Comparison of ENCODE assay signal across 8 cellular contexts in genomic region chr4:7828011-7828720, GRCh38.
DNase-seq lines count a peak whose midpoint lies in the region; ATAC-seq, FAIRE-seq and TF ChIP-seq lines count a peak whose summit lies in the region.

No MANE protein-coding gene starts in this region.

- H4K20me1 ChIP-seq in endothelial cell of umbilical vein (replicated peaks; ENCODE audit: control insufficient read depth, extremely low read depth, insufficient read depth, low read length) = no peaks in the 10 kb centered on the region

- H3K4me1 ChIP-seq in CD8-positive, alpha-beta T cell (ENCODE audit: insufficient read depth, low read length) = peaks cover 31% of the 10 kb centered on the region
- H3K4me1 ChIP-seq in endothelial cell of umbilical vein (ENCODE audit: control insufficient read depth, extremely low read depth, insufficient read depth, low read length) = peaks cover 74% of the 10 kb centered on the region

- H2AFZ ChIP-seq in endothelial cell of umbilical vein (ENCODE audit: low read depth, low read length) = no peak overlapping the region

- peak; percentile 78 for FAIRE-seq in endothelial cell of umbilical vein (lab: Jason Lieb, UNC)

- no peak overlapping the region for H3K4me2 ChIP-seq in endothelial cell of umbilical vein (ENCODE audit: insufficient read depth, low read length)

- peak overlapping the region; percentile 94 for H3K27ac Mint-ChIP-seq in CD8-positive, alpha-beta T cell
- peak overlapping the region; percentile 95 to 97 (median 96) for H3K27ac Mint-ChIP-seq in nephron

- TF ChIP-seq POLR2A in endothelial cell of umbilical vein (IDR thresholded peaks at IDR 0.05; ENCODE audit: low read depth, low read length) = no peak

- H3K79me2 ChIP-seq in endothelial cell of umbilical vein (ENCODE audit: control insufficient read depth, insufficient read depth, low read length) = peaks cover 69% of the 10 kb centered on the region

- CTCF ChIA-PET in CD8-positive, alpha-beta T cell (lab: Charles Lee) = interaction anchor here (1.0 to 1.5 kb wide), 6 partner anchors 9 to 160 kb away, joined by 3 to 12 read pairs (median 3); no protein-coding TSS in a partner anchor
- CTCF ChIA-PET in endothelial cell of umbilical vein (lab: Charles Lee) = interaction anchor here (0.8 to 2.6 kb wide), 11 partner anchors 9 to 43 kb away, joined by 3 to 18 read pairs (median 5); no protein-coding TSS in a partner anchor

- H3K27me3 ChIP-seq in CD8-positive, alpha-beta T cell (ENCODE audit: insufficient read depth, low read length) = no peaks in the 10 kb centered on the region
- H3K27me3 ChIP-seq in endothelial cell of umbilical vein (ENCODE audit: control insufficient read depth in 2 of 2, insufficient read depth in 2 of 2, low read length in 2 of 2) = no peaks in the 10 kb centered on the region

- H3K27ac ChIP-seq in CD8-positive, alpha-beta T cell (ENCODE audit: low read depth, low read length) = peak overlapping the region; percentile 21
- H3K27ac ChIP-seq in endothelial cell of umbilical vein (ENCODE audit: insufficient read depth, low read depth, low read length) (peak overlapping the region; percentile 88), temporal lobe (ENCODE audit: low read depth, low read length) (peak overlapping the region; percentile 77)

- H3K9me1 ChIP-seq in endothelial cell of umbilical vein (replicated peaks; ENCODE audit: control insufficient read depth, extremely low read depth, insufficient read depth, low read length) = no peaks in the 10 kb centered on the region

- no peaks in the 10 kb centered on the region for H3K9me3 ChIP-seq in CD8-positive, alpha-beta T cell (ENCODE audit: low read length)
- no peaks in the 10 kb centered on the region for H3K9me3 ChIP-seq in endothelial cell of umbilical vein (replicated peaks; ENCODE audit: control insufficient read depth, insufficient read depth, low read length)

- intact Hi-C loops in CD8-positive, alpha-beta T cell (cut with DNase I, micrococcal nuclease) = no loop called here
- intact Hi-C loops in endothelial cell of umbilical vein (cut with micrococcal nuclease) = loop anchor here (1.0 kb wide), 3 partner anchors 16 to 47 kb away; no protein-coding TSS in a partner anchor

- POLR2A ChIA-PET in CD8-positive, alpha-beta T cell (lab: Charles Lee) = interaction anchor here (1.0 to 1.2 kb wide), 2 partner anchors 10 to 16 kb away, joined by 3 to 4 read pairs; no protein-coding TSS in a partner anchor
- POLR2A ChIA-PET in endothelial cell of umbilical vein (lab: Charles Lee) = interaction anchor here (0.6 to 1.3 kb wide), 4 partner anchors 14 to 110 kb away, joined by 3 to 7 read pairs (median 4); no protein-coding TSS in a partner anchor

- H3K9ac ChIP-seq in endothelial cell of umbilical vein (replicated peaks; ENCODE audit: extremely low read depth, insufficient read depth, low read length) = peak overlapping the region; percentile 78

- H3K4me3 Mint-ChIP-seq in CD8-positive, alpha-beta T cell = peak overlapping the region; percentile 56
- H3K4me3 Mint-ChIP-seq in nephron = peak overlapping the region in 2 of 3 experiments; percentile 17 to 31

- peak; percentile 82 for ATAC-seq in CD8-positive, alpha-beta T cell
- ATAC-seq in GM19023 (IDR thresholded peaks at IDR 0.05; ENCODE audit: unreplicated experiment) = no peak
- no peak for ATAC-seq in GM21717 (IDR thresholded peaks at IDR 0.05; ENCODE audit: unreplicated experiment)

- no peak overlapping the region for H3K4me3 ChIP-seq in CD8-positive, alpha-beta T cell (ENCODE audit: low read depth, low read length)
- no peak overlapping the region for H3K4me3 ChIP-seq in endothelial cell of umbilical vein (replicated peaks in 1 of 3; ENCODE audit: insufficient read depth in 1 of 3, low read depth in 1 of 3, low read length in 3 of 3)

- H3K9me3 Mint-ChIP-seq in CD8-positive, alpha-beta T cell = no peaks in the 10 kb centered on the region
- peaks cover 5% of the 10 kb centered on the region for H3K9me3 Mint-ChIP-seq in nephron

- peak; percentile 29 to 79 (median 51) for DNase-seq in CD8-positive, alpha-beta T cell
- DNase-seq in NCI-H2029 (lab: John Stamatoyannopoulos, UW) (peak; percentile 45), endothelial cell of umbilical vein (ENCODE audit: low read depth, low spot score) (peak; percentile 96)
- peak; percentile 14 to 16 for DNase-seq in activated CD8-positive, alpha-beta memory T cell treated with anti-CD3 and anti-CD28 coated beads for 1 hour (ENCODE audit: extremely low read depth in 1 of 2, low read depth in 1 of 2)

- H3K36me3 ChIP-seq in CD8-positive, alpha-beta T cell (ENCODE audit: insufficient read depth, low read length) = no peaks in the 10 kb centered on the region
- peaks cover 6 to 10% of the 10 kb centered on the region in 2 experiments for H3K36me3 ChIP-seq in endothelial cell of umbilical vein (ENCODE audit: control insufficient read depth in 2 of 2, extremely low read depth in 1 of 2, insufficient read depth in 2 of 2, low read length in 2 of 2)

- dilution Hi-C loops in endothelial cell of umbilical vein (cut with MboI; ENCODE audit: extremely low pct_ligation_motif_present, low sequenced_read_pairs) = no loop called here

- TSS peak; percentile 12 for BruUV-seq in endothelial cell of umbilical vein (replicated peaks; lab: Mats Ljungman, UMichigan)

- H3K4me1 Mint-ChIP-seq in CD8-positive, alpha-beta T cell (ENCODE audit: low read depth) = peaks cover 47% of the 10 kb centered on the region
- H3K4me1 Mint-ChIP-seq in nephron = peaks cover 96% of the 10 kb centered on the region

- no peak for TF ChIP-seq CTCF in CD8-positive, alpha-beta T cell (IDR thresholded peaks at IDR 0.05)
- no peak for TF ChIP-seq CTCF in endothelial cell of umbilical vein (IDR thresholded peaks at IDR 0.05; ENCODE audit: extremely low read depth in 1 of 2, insufficient read depth in 1 of 2, low read depth in 1 of 2, low read length in 2 of 2)
- no peak for TF ChIP-seq CTCF in nephron (IDR thresholded peaks at IDR 0.05; ENCODE audit: unreplicated experiment in 3 of 3)

- H3K27me3 Mint-ChIP-seq in CD8-positive, alpha-beta T cell (ENCODE audit: low read depth) = no peaks in the 10 kb centered on the region
- H3K27me3 Mint-ChIP-seq in nephron (ENCODE audit: low read depth) = no peaks in the 10 kb centered on the region

- peaks cover 26% of the 10 kb centered on the region for H3K36me3 Mint-ChIP-seq in CD8-positive, alpha-beta T cell
- H3K36me3 Mint-ChIP-seq in nephron (ENCODE audit: low read depth) = peaks cover 70% of the 10 kb centered on the region

TF ChIP-seq in endothelial cell of umbilical vein, 7 proteins besides CTCF, POLR2A, EP300 and RAD21:
- TF ChIP-seq POLR2AphosphoS5 (IDR thresholded peaks at IDR 0.05; ENCODE audit: insufficient read depth, low read depth, low read length) (peak; percentile 48), FOS (IDR thresholded peaks at IDR 0.05; ENCODE audit: borderline replicate concordance, insufficient read depth, low read length) (peak; percentile 42), MYC (IDR thresholded peaks at IDR 0.05; ENCODE audit: low read depth, low read length) (no peak), MAX (IDR thresholded peaks at IDR 0.05; ENCODE audit: insufficient read depth, insufficient read length) (peak; percentile 50), GATA2 (IDR thresholded peaks at IDR 0.05; ENCODE audit: insufficient read depth, insufficient read length, low read depth, low read length) (no peak), EZH2 (IDR thresholded peaks at IDR 0.05; ENCODE audit: borderline replicate concordance, low read depth, low read length, severe bottlenecking) (no peak), JUN (IDR thresholded peaks at IDR 0.05; ENCODE audit: borderline replicate concordance, insufficient read depth, insufficient read length, low read depth) (peak; percentile 68)

Comparison
In these comparisons a context has a peak if more than half of its experiments do, and no peak if none do; other contexts are left out.
1. DNase-seq: peak in every context shown above with its lines; median percentile 96 in endothelial cell of umbilical vein; 51 in CD8-positive, alpha-beta T cell; 45 in NCI-H2029; 15 in activated CD8-positive, alpha-beta memory T cell treated with anti-CD3 and anti-CD28 coated beads for 1 hour.
2. H3K27ac ChIP-seq: peak in every context shown above with its lines; median percentile 88 in endothelial cell of umbilical vein; 77 in temporal lobe; 21 in CD8-positive, alpha-beta T cell.